In the genomic region with DNA sequence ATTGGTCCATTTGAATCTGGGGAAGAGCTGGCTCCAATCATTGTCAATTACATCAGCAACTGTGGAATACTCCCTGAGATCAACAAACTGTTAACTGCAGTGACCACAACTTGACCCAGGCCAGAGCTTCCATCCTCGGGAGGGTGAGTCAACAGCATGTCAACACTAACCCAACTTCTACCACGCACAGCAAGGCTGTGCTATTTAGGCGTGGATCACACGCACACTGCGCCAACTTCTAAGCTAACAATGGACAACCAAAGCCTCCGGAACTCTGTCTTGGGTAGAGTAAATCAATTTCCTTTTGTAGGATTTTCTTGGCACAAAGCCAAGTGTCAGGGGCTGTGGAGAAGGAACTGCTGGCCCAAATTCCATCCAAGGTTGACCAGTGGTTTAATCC, we compare ENCODE assay signal across 1 cellular context.
TF ChIP-seq lines count a peak whose summit lies in the region.

No MANE protein-coding gene starts in this region.

TF ChIP-seq in HEK293, 187 proteins besides CTCF, POLR2A, EP300 and RAD21 (continued from another document):
- TF ChIP-seq PRDM10 (tag by site-specific recombination; IDR thresholded peaks at IDR 0.05) = peak; percentile 27; the same call in 1 of the 2 replicates
- TF ChIP-seq KLF8 (tag by site-specific recombination; IDR thresholded peaks at IDR 0.05) = no peak
- TF ChIP-seq OVOL3 (tag by site-specific recombination; IDR thresholded peaks at IDR 0.05) = no peak
- TF ChIP-seq ZNF501 (tag by site-specific recombination; IDR thresholded peaks at IDR 0.05) = no peak
- TF ChIP-seq ZNF660 (tag by site-specific recombination; IDR thresholded peaks at IDR 0.05) = peak; percentile 59; the same call in 1 of the 2 replicates
- TF ChIP-seq ZNF521 (tag by site-specific recombination; IDR thresholded peaks at IDR 0.05) = no peak
- TF ChIP-seq ZNF350 (tag by site-specific recombination; IDR thresholded peaks at IDR 0.05) = peak; percentile 88
- peak; percentile 15 for TF ChIP-seq ZNF510 (tag by site-specific recombination; IDR thresholded peaks at IDR 0.05; ENCODE audit: insufficient replicate concordance)
- peak; percentile 85; the same call in 1 of the 2 replicates for TF ChIP-seq ZNF184 (tag by site-specific recombination; IDR thresholded peaks at IDR 0.05)
- peak; percentile 78; the same call in 1 of the 2 replicates for TF ChIP-seq ZBTB44 (tag by site-specific recombination; IDR thresholded peaks at IDR 0.05)
- TF ChIP-seq ZNF37A (tag by site-specific recombination; IDR thresholded peaks at IDR 0.05) = peak; percentile 60; the same call in 1 of the 2 replicates
- no peak for TF ChIP-seq PRDM2 (tag by site-specific recombination; IDR thresholded peaks at IDR 0.05; ENCODE audit: borderline replicate concordance)
